Comparison of ENCODE assay signal across 8 cellular contexts in the genomic region with DNA sequence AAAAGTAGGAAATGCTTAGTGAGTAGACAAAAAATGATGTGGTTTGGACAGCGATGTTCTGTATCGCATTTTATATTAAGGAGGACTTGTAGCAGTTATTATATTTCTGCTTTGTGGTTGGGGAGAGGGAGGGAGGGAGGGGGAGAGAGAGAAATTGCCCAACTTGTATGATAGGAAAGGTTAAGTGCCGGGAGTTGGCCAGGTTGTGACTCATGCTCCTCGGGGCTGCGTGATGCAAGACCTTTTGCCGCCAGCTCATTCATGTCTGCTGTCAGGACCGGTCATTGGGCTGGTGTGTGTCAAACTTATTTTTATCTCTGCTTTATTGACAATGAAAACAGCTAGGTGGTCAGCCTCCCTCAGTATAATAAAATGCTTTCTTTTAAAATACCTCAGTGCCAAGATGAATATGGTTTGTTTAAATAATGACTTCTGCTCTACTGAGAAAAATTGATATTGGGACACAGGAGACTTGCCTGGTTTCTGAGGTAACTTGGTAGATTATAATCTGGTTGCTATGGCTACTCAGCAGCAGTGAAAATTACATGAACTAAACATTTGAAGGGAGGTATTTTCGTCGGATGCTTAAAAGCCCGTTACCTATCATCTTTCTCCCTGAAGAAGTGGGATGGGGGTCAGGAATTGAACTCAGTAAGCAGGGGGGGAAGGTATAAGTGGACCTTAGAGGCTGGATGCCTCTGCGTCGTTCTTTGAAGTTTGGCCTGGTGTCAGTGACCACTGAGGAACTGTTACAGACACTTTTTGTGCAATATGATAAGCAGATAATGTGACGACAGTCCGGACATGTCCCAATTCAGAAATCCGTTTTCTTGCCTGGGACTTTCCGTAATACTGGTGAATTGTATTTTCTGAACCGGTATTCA.
DNase-seq lines count a peak whose midpoint lies in the region; TF ChIP-seq lines count a peak whose summit lies in the region.

No MANE protein-coding gene starts in this region.

- H3K4me3 ChIP-seq in fibroblast of the aortic adventitia (ENCODE audit: low read depth, low read length), result no peak overlapping the region
- H3K4me3 ChIP-seq in parathyroid adenoma (ENCODE audit: low read depth, low read length), result no peak overlapping the region

- no peaks in the 10 kb centered on the region for H3K4me1 ChIP-seq in parathyroid adenoma

- H2AFZ ChIP-seq in parathyroid adenoma, result no peak overlapping the region

- H3K27ac ChIP-seq in parathyroid adenoma, result peak overlapping the region; percentile 50

- H3K9ac ChIP-seq in parathyroid adenoma, result no peak overlapping the region

- peaks cover 11% of the 10 kb centered on the region for H3K79me2 ChIP-seq in parathyroid adenoma

- DNase-seq in GM03348 (ENCODE audit: low spot score) (peak; percentile 89), OCI-M1 (lab: John Stamatoyannopoulos, UW) (peak; percentile 92), activated T-helper 1 cell treated with Interleukin-2 at 50 U/mL for 16 hours (ENCODE audit: low read depth) (peak; percentile 35), fibroblast of the aortic adventitia (ENCODE audit: low read depth) (peak; percentile 100), DMS79 (lab: John Stamatoyannopoulos, UW) (no peak), NCI-H774 (lab: John Stamatoyannopoulos, UW) (no peak), inferior parietal cortex (ENCODE audit: extremely low spot score) (no peak)

- TF ChIP-seq CTCF in fibroblast of the aortic adventitia (IDR thresholded peaks at IDR 0.05; ENCODE audit: insufficient read depth, low read length) (no peak), parathyroid adenoma (IDR thresholded peaks at IDR 0.05) (no peak)

- H3K36me3 ChIP-seq in parathyroid adenoma (ENCODE audit: control insufficient read depth, insufficient read depth, low read length), result no peaks in the 10 kb centered on the region

- H3K27me3 ChIP-seq in parathyroid adenoma (ENCODE audit: control insufficient read depth, insufficient read depth, low read length), result no peaks in the 10 kb centered on the region

- H3K9me3 ChIP-seq in parathyroid adenoma (ENCODE audit: control insufficient read depth, low read length), result no peaks in the 10 kb centered on the region

- no peak overlapping the region for H3K4me2 ChIP-seq in parathyroid adenoma (ENCODE audit: low read length)

Comparison
In these comparisons a context has a peak if more than half of its experiments do, and no peak if none do; other contexts are left out.
1. DNase-seq: peak in GM03348 (single experiment), OCI-M1 (single experiment), activated T-helper 1 cell treated with Interleukin-2 at 50 U/mL for 16 hours (single experiment) and fibroblast of the aortic adventitia (single experiment); none in DMS79 (single experiment), NCI-H774 (single experiment) and inferior parietal cortex (single experiment).